Comparison of ENCODE assay signal across 26 cellular contexts in the genomic region with DNA sequence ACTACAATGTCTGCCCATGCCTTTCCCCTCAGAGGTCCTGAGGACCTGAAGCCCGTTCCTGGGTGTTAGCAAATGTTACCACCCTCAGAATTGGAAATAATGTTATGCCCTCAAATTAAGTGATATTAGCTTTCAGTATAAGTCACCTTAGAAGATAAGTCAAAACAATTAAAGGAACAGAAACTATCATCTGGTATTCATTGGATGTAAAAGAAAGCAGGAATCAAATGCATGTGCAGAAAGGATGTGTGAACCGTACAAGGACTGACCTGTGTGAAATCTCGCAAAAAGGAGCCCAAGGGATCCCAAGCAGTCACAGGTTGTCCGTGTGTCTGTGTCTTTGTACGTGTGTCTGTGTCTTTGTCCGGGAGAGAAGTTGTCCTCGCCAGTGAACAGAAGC. TPM values are rescaled to one million over a fixed set of nuclear protein-coding genes. Genes with fewer than 3 reads are reported as not detected.
A peak's percentile ranks its signal among the peaks of the same experiment; 100 is the strongest.
DNase-seq lines count a peak whose midpoint lies in the region; ATAC-seq, FAIRE-seq and TF ChIP-seq lines count a peak whose summit lies in the region.
"Had no signal": no experiment of that assay in that cellular context is flagged by ENCODE, and none has a peak within 500 bp of the region (broad histone marks: within the 10 kb centered on the region; RNA-seq: fewer than 3 reads in every experiment).

No MANE protein-coding gene starts in this region.

- no peak for TF ChIP-seq CTCF in OCI-LY3 (IDR thresholded peaks at IDR 0.05; ENCODE audit: low read depth, low read length)
- TF ChIP-seq CTCF in endothelial cell (IDR thresholded peaks at IDR 0.05; ENCODE audit: unreplicated experiment), result no peak
- no peak for TF ChIP-seq CTCF in pancreas (IDR thresholded peaks at IDR 0.05)

- H3K4me1 ChIP-seq in OCI-LY3 (ENCODE audit: low read length) (peaks cover 52% of the 10 kb centered on the region), pancreas (no peaks in the 10 kb centered on the region)
- H3K4me1 ChIP-seq: Caco-2, SJSA1 had no signal

- 77 to 81% methylated on average over 7 of the region's 7 CpGs for WGBS in pancreas, 2 donors

- peaks cover 55% of the 10 kb centered on the region for H3K4me1 Mint-ChIP-seq in activated naive CD8-positive, alpha-beta T cell (ENCODE audit: low read depth)
- peaks cover 48% of the 10 kb centered on the region for H3K4me1 Mint-ChIP-seq in activated naive CD8-positive, alpha-beta T cell treated with anti-CD3 and anti-CD28 coated beads, Interleukin-2, amount 50 U/mL, for 24 hours
- H3K4me1 Mint-ChIP-seq in endothelial cell (ENCODE audit: unreplicated experiment), result peaks cover 47% of the 10 kb centered on the region

- DNase-seq in activated naive CD8-positive, alpha-beta T cell treated with anti-CD3 and anti-CD28 coated beads, Interleukin-2, amount 50 U/mL, for 24 hours, result no peak
- no peak for DNase-seq in endothelial cell (ENCODE audit: low spot score)
- no peak for DNase-seq in pancreas
- DNase-seq in NCI-H2107 (lab: John Stamatoyannopoulos, UW), result no peak
- DNase-seq in COLO668 (lab: John Stamatoyannopoulos, UW; ENCODE audit: unreplicated experiment), result no peak
- DNase-seq: Caco-2; CD4-positive, alpha-beta memory T cell; DMS 273 treated with DMSO at 0.1 percent for 48 hours; DMS79 treated with DMSO at 0.1 percent for 48 hours; GF-D8; NCI-H1105; NCI-H1436 treated with DMSO at 0.1 percent for 48 hours; NCI-H187 treated with DMSO at 0.1 percent for 48 hours; NCI-H446; NCI-H524 treated with DMSO at 0.1 percent for 48 hours; NCI-H774; Right ventricle myocardium superior had no signal

- FAIRE-seq in pancreas (lab: Jason Lieb, UNC), result no peak
- FAIRE-seq: A204.1 had no signal

- peak overlapping the region; percentile 96 for H3K9ac ChIP-seq in OCI-LY3 (ENCODE audit: low read length)
- H3K9ac ChIP-seq: BLaER1 treated with 17β-estradiol and CSF1 and Interleukin-3, amounts not matched to agents 10 nM and 100 nM; KMS-11 had no signal

- no peaks in the 10 kb centered on the region for H3K79me2 ChIP-seq in OCI-LY3 (ENCODE audit: low read length)

- H3K9me3 ChIP-seq in OCI-LY3 (ENCODE audit: insufficient read depth, low read length) (no peaks in the 10 kb centered on the region), pancreas (no peaks in the 10 kb centered on the region)
- H3K9me3 ChIP-seq: Caco-2, SJSA1 had no signal

- H3K27me3 Mint-ChIP-seq in activated naive CD8-positive, alpha-beta T cell, result no peaks in the 10 kb centered on the region
- H3K27me3 Mint-ChIP-seq in activated naive CD8-positive, alpha-beta T cell treated with anti-CD3 and anti-CD28 coated beads, Interleukin-2, amount 50 U/mL, for 24 hours, result no peaks in the 10 kb centered on the region
- peaks cover 2% of the 10 kb centered on the region for H3K27me3 Mint-ChIP-seq in endothelial cell (ENCODE audit: unreplicated experiment)
- H3K27me3 Mint-ChIP-seq: CD4-positive, alpha-beta memory T cell; IgD-negative memory B cell had no signal

- no peak for ATAC-seq in activated naive CD8-positive, alpha-beta T cell treated with anti-CD3 and anti-CD28 coated beads, Interleukin-2, amount 50 U/mL, for 24 hours
- ATAC-seq in pancreas, result no peak
- ATAC-seq: HCT116 had no signal

- H2AFZ ChIP-seq in OCI-LY3 (ENCODE audit: low read depth, low read length), result no peak overlapping the region

- no peak overlapping the region for H3K4me3 Mint-ChIP-seq in activated naive CD8-positive, alpha-beta T cell
- no peak overlapping the region for H3K4me3 Mint-ChIP-seq in activated naive CD8-positive, alpha-beta T cell treated with anti-CD3 and anti-CD28 coated beads, Interleukin-2, amount 50 U/mL, for 24 hours
- H3K4me3 Mint-ChIP-seq in endothelial cell (ENCODE audit: unreplicated experiment), result no peak overlapping the region

- H3K36me3 ChIP-seq in OCI-LY3 (replicated peaks; ENCODE audit: low read depth, low read length) (no peaks in the 10 kb centered on the region), pancreas (no peaks in the 10 kb centered on the region)
- H3K36me3 ChIP-seq: BLaER1 treated with 17β-estradiol and CSF1 and Interleukin-3, amounts not matched to agents 10 nM and 100 nM; SJSA1 had no signal

- H3K27me3 ChIP-seq in OCI-LY3 (ENCODE audit: low read depth, low read length) (no peaks in the 10 kb centered on the region), pancreas (no peaks in the 10 kb centered on the region)
- H3K27me3 ChIP-seq: BLaER1 treated with 17β-estradiol and CSF1 and Interleukin-3, amounts not matched to agents 10 nM and 100 nM; SJSA1 had no signal

- peak overlapping the region; percentile 94 for H3K4me2 ChIP-seq in OCI-LY3 (ENCODE audit: low read length)
- H3K4me2 ChIP-seq: KMS-11 had no signal

- peaks cover 3% of the 10 kb centered on the region for H3K9me3 Mint-ChIP-seq in activated naive CD8-positive, alpha-beta T cell (ENCODE audit: low read depth)
- H3K9me3 Mint-ChIP-seq in activated naive CD8-positive, alpha-beta T cell treated with anti-CD3 and anti-CD28 coated beads, Interleukin-2, amount 50 U/mL, for 24 hours, result no peaks in the 10 kb centered on the region
- no peaks in the 10 kb centered on the region for H3K9me3 Mint-ChIP-seq in endothelial cell (ENCODE audit: unreplicated experiment)
- H3K9me3 Mint-ChIP-seq: CD4-positive, alpha-beta memory T cell had no signal

- H3K27ac ChIP-seq in OCI-LY3 (ENCODE audit: low read length) (peak overlapping the region; percentile 99), pancreas (no peak overlapping the region)
- H3K27ac ChIP-seq: HL-60, KMS-11, SJSA1 had no signal

- H4K20me1 ChIP-seq in OCI-LY3 (ENCODE audit: insufficient read depth, low read length), result no peaks in the 10 kb centered on the region
- H4K20me1 ChIP-seq: BLaER1 treated with 17β-estradiol and CSF1 and Interleukin-3, amounts not matched to agents 10 nM and 100 nM had no signal

- peak overlapping the region; percentile 70 for H3K4me3 ChIP-seq in OCI-LY3 (ENCODE audit: low read length)
- no peak overlapping the region for H3K4me3 ChIP-seq in pancreas
- H3K4me3 ChIP-seq: BLaER1 treated with 17β-estradiol and CSF1 and Interleukin-3, amounts not matched to agents 10 nM and 100 nM; SJSA1 had no signal

- intact Hi-C loops in pancreas (cut with DNase I), result no loop called here

- H3K36me3 Mint-ChIP-seq in activated naive CD8-positive, alpha-beta T cell, result no peaks in the 10 kb centered on the region
- no peaks in the 10 kb centered on the region for H3K36me3 Mint-ChIP-seq in activated naive CD8-positive, alpha-beta T cell treated with anti-CD3 and anti-CD28 coated beads, Interleukin-2, amount 50 U/mL, for 24 hours (ENCODE audit: low read depth)
- no peaks in the 10 kb centered on the region for H3K36me3 Mint-ChIP-seq in endothelial cell (ENCODE audit: low read depth, unreplicated experiment)
- H3K36me3 Mint-ChIP-seq: CD4-positive, alpha-beta memory T cell had no signal

- H3K27ac Mint-ChIP-seq in activated naive CD8-positive, alpha-beta T cell, result peak overlapping the region; percentile 62
- H3K27ac Mint-ChIP-seq in activated naive CD8-positive, alpha-beta T cell treated with anti-CD3 and anti-CD28 coated beads, Interleukin-2, amount 50 U/mL, for 24 hours, result no peak overlapping the region
- peak overlapping the region; percentile 81 for H3K27ac Mint-ChIP-seq in endothelial cell (ENCODE audit: unreplicated experiment)

RNA-seq across cellular contexts. Expression of a gene that starts 51.6 kb away (rescaled TPM):
- total RNA-seq in endothelial cell (ENCODE audit: unreplicated experiment) (105 TPM), pancreas (10 to 100 TPM; 19.6 to 35.1 (median 23.8) TPM)
- 10 to 100 TPM in 1 of 2 donors, 1 to 10 TPM in 1; 6.6 to 13.9 TPM for polyA plus RNA-seq in pancreas
